In the genomic region with DNA sequence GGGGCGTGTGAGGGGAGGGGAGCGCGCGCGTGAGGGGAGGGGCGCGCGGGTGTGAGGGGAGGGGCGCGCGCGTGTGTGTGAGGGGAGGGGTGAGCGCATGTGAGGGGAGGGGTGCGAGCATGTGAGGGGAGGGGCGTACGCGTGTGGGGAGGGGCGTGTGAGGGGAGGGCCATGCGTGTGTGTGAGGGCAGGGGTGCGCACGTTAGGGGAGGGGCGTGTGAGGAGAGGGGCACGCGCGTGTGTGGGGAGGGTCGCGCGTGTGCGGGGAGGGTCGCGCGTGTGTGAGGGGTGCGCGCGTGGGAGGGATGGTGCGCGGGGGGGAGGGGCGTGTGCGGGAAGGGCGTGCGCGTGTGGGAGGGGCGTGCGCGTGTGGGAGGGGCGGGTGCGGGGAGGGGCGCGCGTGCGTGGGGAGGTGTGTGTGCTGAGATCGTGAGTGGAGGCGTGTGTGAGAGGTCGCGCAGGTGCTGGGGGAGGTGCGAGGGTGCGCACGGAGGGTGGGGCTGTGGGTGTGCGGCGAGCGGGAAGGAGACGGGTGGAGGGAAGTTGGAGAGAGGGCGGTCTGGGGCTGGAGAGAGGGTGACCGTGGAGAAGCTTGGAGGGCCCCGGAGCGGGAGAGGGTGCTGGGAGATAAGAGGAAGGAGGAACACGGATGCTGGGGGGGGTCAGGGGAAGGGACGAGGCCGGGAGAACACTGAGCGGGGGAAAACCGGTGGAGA, we compare ENCODE assay signal across 8 cellular contexts. TPM values are rescaled to one million over a fixed set of nuclear protein-coding genes. Genes with fewer than 3 reads are reported as not detected.
DNase-seq lines count a peak whose midpoint lies in the region; ATAC-seq, FAIRE-seq and TF ChIP-seq lines count a peak whose summit lies in the region.

No MANE protein-coding gene starts in this region.

- FAIRE-seq in urothelium cell line (lab: Jason Lieb, UNC): peak; percentile 99

- peak; percentile 61 for ATAC-seq in SK-N-SH treated with all-trans-retinoic acid at 6 μM for 48 hours
- peak; percentile 9 to 31 for ATAC-seq in activated naive CD4-positive, alpha-beta T cell treated with anti-CD3 and anti-CD28 coated beads, Interleukin-2, amount 50 U/mL, for 72 hours
- no peak for ATAC-seq in HG02970 (IDR thresholded peaks at IDR 0.05; ENCODE audit: low FRiP score, unreplicated experiment)

- no peaks in the 10 kb centered on the region for H3K36me3 ChIP-seq in osteoblast (ENCODE audit: insufficient read depth, low read length)

- H3K27ac ChIP-seq in osteoblast (ENCODE audit: low read depth, low read length): no peak overlapping the region

- H3K4me2 ChIP-seq in osteoblast (ENCODE audit: insufficient read depth, low read length): peak overlapping the region; percentile 87

- H3K36me3 Mint-ChIP-seq in activated naive CD4-positive, alpha-beta T cell treated with anti-CD3 and anti-CD28 coated beads, Interleukin-2, amount 50 U/mL, for 72 hours: peaks cover 9 to 10% of the 10 kb centered on the region in 2 donors

- peak overlapping the region; percentile 90 for H2AFZ ChIP-seq in osteoblast (ENCODE audit: low read length)

- no peaks in the 10 kb centered on the region for H4K20me1 ChIP-seq in osteoblast (ENCODE audit: insufficient read depth, low read length)

- H3K27ac Mint-ChIP-seq in activated naive CD4-positive, alpha-beta T cell treated with anti-CD3 and anti-CD28 coated beads, Interleukin-2, amount 50 U/mL, for 72 hours: peak overlapping the region; percentile 85 to 94

- no peaks in the 10 kb centered on the region for H3K79me2 ChIP-seq in osteoblast (ENCODE audit: insufficient read depth, low read length)

- intact Hi-C loops in head of caudate nucleus (cut with DNase I): loop anchor here (2.0 to 10.0 kb wide), 3 partner anchors 16 to 342 kb away; no protein-coding TSS in a partner anchor

- no peaks in the 10 kb centered on the region for H3K9me3 Mint-ChIP-seq in activated naive CD4-positive, alpha-beta T cell treated with anti-CD3 and anti-CD28 coated beads, Interleukin-2, amount 50 U/mL, for 72 hours

- TF ChIP-seq CTCF in HFF-Myc (IDR thresholded peaks at IDR 0.05; ENCODE audit: low read depth, low read length, missing control alignments): no peak
- no peak for TF ChIP-seq CTCF in osteoblast (IDR thresholded peaks at IDR 0.05; ENCODE audit: extremely low read depth, low read depth, low read length)

- H3K4me1 ChIP-seq in osteoblast (ENCODE audit: insufficient read depth, low read length): peaks cover 8% of the 10 kb centered on the region

- DNase-seq in C1 segment of cervical spinal cord (lab: John Stamatoyannopoulos, UW): peak in 12 of 14 donors; percentile 57 to 87 (median 69)
- DNase-seq in HFF-Myc (ENCODE audit: extremely low read depth, low read depth): no peak
- DNase-seq in activated naive CD4-positive, alpha-beta T cell treated with anti-CD3 and anti-CD28 coated beads, Interleukin-2, amount 50 U/mL, for 72 hours (ENCODE audit: low spot score in 2 of 2): peak in 1 of 2 donors; percentile 65
- DNase-seq in head of caudate nucleus: peak in 40 of 42 donors; percentile 53 to 87 (median 71)
- DNase-seq in osteoblast (ENCODE audit: insufficient read length, low spot score, missing footprints): peak; percentile 95
- peak; percentile 52 for DNase-seq in urothelium cell line (ENCODE audit: low spot score)

- no peaks in the 10 kb centered on the region for H3K9me3 ChIP-seq in osteoblast (ENCODE audit: low read depth, low read length)

- H3K4me3 ChIP-seq in HFF-Myc (replicated peaks; ENCODE audit: low read depth, low read length) (peak overlapping the region; percentile 60), osteoblast (ENCODE audit: insufficient read depth, low read length) (peak overlapping the region; percentile 87)

- no peaks in the 10 kb centered on the region for H3K27me3 ChIP-seq in osteoblast (ENCODE audit: insufficient read depth, low read length)

TF ChIP-seq in SK-N-SH treated with all-trans-retinoic acid at 6 μM for 48 hours, 23 proteins besides CTCF, POLR2A, EP300 and RAD21 (continues in another document):
- TF ChIP-seq OSR1 (CRISPR knock-in tag; IDR thresholded peaks at IDR 0.05) (no peak), ZNF8 (CRISPR knock-in tag; IDR thresholded peaks at IDR 0.05) (no peak), ZFP30 (CRISPR knock-in tag; IDR thresholded peaks at IDR 0.05) (no peak), CSDC2 (CRISPR knock-in tag; IDR thresholded peaks at IDR 0.05) (no peak), ARNTL (CRISPR knock-in tag; IDR thresholded peaks at IDR 0.05; ENCODE audit: borderline replicate concordance, low read depth) (no peak), TCF4 (CRISPR knock-in tag; IDR thresholded peaks at IDR 0.05; ENCODE audit: borderline replicate concordance) (no peak), BACH2 (CRISPR knock-in tag; IDR thresholded peaks at IDR 0.05; ENCODE audit: borderline replicate concordance) (no peak), GLIS3 (CRISPR knock-in tag; IDR thresholded peaks at IDR 0.05) (no peak), ZFP3 (CRISPR knock-in tag; IDR thresholded peaks at IDR 0.05) (no peak), TOX (CRISPR knock-in tag; IDR thresholded peaks at IDR 0.05; ENCODE audit: borderline replicate concordance) (no peak), ZNF565 (CRISPR knock-in tag; conservative IDR thresholded peaks at IDR 0.05; ENCODE audit: low read depth) (no peak), SNAI2 (CRISPR knock-in tag; IDR thresholded peaks at IDR 0.05) (no peak)
- TF ChIP-seq, protein P1, sequence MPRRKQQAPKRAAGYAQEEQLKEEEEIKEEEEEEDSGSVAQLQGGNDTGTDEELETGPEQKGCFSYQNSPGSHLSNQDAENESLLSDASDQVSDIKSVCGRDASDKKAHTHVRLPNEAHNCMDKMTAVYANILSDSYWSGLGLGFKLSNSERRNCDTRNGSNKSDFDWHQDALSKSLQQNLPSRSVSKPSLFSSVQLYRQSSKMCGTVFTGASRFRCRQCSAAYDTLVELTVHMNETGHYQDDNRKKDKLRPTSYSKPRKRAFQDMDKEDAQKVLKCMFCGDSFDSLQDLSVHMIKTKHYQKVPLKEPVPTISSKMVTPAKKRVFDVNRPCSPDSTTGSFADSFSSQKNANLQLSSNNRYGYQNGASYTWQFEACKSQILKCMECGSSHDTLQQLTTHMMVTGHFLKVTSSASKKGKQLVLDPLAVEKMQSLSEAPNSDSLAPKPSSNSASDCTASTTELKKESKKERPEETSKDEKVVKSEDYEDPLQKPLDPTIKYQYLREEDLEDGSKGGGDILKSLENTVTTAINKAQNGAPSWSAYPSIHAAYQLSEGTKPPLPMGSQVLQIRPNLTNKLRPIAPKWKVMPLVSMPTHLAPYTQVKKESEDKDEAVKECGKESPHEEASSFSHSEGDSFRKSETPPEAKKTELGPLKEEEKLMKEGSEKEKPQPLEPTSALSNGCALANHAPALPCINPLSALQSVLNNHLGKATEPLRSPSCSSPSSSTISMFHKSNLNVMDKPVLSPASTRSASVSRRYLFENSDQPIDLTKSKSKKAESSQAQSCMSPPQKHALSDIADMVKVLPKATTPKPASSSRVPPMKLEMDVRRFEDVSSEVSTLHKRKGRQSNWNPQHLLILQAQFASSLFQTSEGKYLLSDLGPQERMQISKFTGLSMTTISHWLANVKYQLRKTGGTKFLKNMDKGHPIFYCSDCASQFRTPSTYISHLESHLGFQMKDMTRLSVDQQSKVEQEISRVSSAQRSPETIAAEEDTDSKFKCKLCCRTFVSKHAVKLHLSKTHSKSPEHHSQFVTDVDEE (CRISPR knock-in tag; IDR thresholded peaks at IDR 0.05): no peak
- TF ChIP-seq, protein P2, sequence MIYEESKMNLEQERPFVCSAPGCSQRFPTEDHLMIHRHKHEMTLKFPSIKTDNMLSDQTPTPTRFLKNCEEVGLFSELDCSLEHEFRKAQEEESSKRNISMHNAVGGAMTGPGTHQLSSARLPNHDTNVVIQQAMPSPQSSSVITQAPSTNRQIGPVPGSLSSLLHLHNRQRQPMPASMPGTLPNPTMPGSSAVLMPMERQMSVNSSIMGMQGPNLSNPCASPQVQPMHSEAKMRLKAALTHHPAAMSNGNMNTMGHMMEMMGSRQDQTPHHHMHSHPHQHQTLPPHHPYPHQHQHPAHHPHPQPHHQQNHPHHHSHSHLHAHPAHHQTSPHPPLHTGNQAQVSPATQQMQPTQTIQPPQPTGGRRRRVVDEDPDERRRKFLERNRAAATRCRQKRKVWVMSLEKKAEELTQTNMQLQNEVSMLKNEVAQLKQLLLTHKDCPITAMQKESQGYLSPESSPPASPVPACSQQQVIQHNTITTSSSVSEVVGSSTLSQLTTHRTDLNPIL (CRISPR knock-in tag; IDR thresholded peaks at IDR 0.05; ENCODE audit: low read depth): no peak
- TF ChIP-seq, protein P3, sequence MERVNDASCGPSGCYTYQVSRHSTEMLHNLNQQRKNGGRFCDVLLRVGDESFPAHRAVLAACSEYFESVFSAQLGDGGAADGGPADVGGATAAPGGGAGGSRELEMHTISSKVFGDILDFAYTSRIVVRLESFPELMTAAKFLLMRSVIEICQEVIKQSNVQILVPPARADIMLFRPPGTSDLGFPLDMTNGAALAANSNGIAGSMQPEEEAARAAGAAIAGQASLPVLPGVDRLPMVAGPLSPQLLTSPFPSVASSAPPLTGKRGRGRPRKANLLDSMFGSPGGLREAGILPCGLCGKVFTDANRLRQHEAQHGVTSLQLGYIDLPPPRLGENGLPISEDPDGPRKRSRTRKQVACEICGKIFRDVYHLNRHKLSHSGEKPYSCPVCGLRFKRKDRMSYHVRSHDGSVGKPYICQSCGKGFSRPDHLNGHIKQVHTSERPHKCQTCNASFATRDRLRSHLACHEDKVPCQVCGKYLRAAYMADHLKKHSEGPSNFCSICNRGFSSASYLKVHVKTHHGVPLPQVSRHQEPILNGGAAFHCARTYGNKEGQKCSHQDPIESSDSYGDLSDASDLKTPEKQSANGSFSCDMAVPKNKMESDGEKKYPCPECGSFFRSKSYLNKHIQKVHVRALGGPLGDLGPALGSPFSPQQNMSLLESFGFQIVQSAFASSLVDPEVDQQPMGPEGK (CRISPR knock-in tag; IDR thresholded peaks at IDR 0.05; ENCODE audit: borderline replicate concordance): no peak
- TF ChIP-seq, protein P4, sequence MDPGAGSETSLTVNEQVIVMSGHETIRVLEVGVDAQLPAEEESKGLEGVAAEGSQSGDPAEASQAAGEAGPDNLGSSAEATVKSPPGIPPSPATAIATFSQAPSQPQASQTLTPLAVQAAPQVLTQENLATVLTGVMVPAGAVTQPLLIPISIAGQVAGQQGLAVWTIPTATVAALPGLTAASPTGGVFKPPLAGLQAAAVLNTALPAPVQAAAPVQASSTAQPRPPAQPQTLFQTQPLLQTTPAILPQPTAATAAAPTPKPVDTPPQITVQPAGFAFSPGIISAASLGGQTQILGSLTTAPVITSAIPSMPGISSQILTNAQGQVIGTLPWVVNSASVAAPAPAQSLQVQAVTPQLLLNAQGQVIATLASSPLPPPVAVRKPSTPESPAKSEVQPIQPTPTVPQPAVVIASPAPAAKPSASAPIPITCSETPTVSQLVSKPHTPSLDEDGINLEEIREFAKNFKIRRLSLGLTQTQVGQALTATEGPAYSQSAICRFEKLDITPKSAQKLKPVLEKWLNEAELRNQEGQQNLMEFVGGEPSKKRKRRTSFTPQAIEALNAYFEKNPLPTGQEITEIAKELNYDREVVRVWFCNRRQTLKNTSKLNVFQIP (CRISPR knock-in tag; IDR thresholded peaks at IDR 0.05; ENCODE audit: borderline replicate concordance, low read depth): no peak

RNA-seq across cellular contexts. Expression of a gene that starts 19.7 kb away (rescaled TPM):
- 10 to 100 TPM; 16.2 to 69.6 TPM for total RNA-seq in activated naive CD4-positive, alpha-beta T cell treated with anti-CD3 and anti-CD28 coated beads, Interleukin-2, amount 50 U/mL, for 72 hours
- 39.5 and 41.6 TPM in 2 replicates for total RNA-seq in osteoblast
